8 cellular contexts compared by ENCODE assay signal in genomic region chr17:55420067-55420775, GRCh38. TPM values are rescaled to one million over a fixed set of nuclear protein-coding genes. Genes with fewer than 3 reads are reported as not detected.
DNase-seq lines count a peak whose midpoint lies in the region; ATAC-seq, FAIRE-seq and TF ChIP-seq lines count a peak whose summit lies in the region.

No MANE protein-coding gene starts in this region.

- POLR2A ChIA-PET in BJ (lab: Charles Lee): no interaction called here

- H3K27me3 ChIP-seq in BJ (ENCODE audit: control insufficient read depth, insufficient read depth, low read length) (peaks cover under 1% of the 10 kb centered on the region; the same call in 1 of the 2 replicates), right atrium auricular region (no peaks in the 10 kb centered on the region), smooth muscle cell (ENCODE audit: low read depth) (no peaks in the 10 kb centered on the region)

- H3K27ac ChIP-seq in right atrium auricular region (peak overlapping the region; percentile 91 to 92), smooth muscle cell (ENCODE audit: low read depth) (no peak overlapping the region)

- no peaks in the 10 kb centered on the region for H3K9me3 Mint-ChIP-seq in activated T-cell treated with anti-CD3 and anti-CD28 coated beads, Interleukin-2, amount 50 U/mL, for 4 hours

- CTCF ChIA-PET in BJ (lab: Yijun Ruan, JAX): interaction anchor here (1.3 kb wide), 1 partner anchor 93 kb away, joined by 5 read pairs; no protein-coding TSS in a partner anchor

- FAIRE-seq in GM19239 (lab: Jason Lieb, UNC): peak; percentile 94

- in situ Hi-C loops in KBM-7 (cut with MboI; ENCODE audit: low pct_unique_long_range_greater_than_20kb, low sequenced_read_pairs): no loop called here

- H3K9ac ChIP-seq in smooth muscle cell (ENCODE audit: low read depth): no peak overlapping the region

- no peaks in the 10 kb centered on the region for H3K36me3 ChIP-seq in BJ (ENCODE audit: control insufficient read depth, insufficient read depth, low read length)
- no peaks in the 10 kb centered on the region for H3K36me3 ChIP-seq in right atrium auricular region
- H3K36me3 ChIP-seq in smooth muscle cell (ENCODE audit: low read depth): no peaks in the 10 kb centered on the region

- TF ChIP-seq CTCF in BJ (IDR thresholded peaks at IDR 0.05; ENCODE audit: insufficient read depth, low read depth, low read length) (no peak), right atrium auricular region (IDR thresholded peaks at IDR 0.05) (no peak), smooth muscle cell (IDR thresholded peaks at IDR 0.05; ENCODE audit: borderline replicate concordance, insufficient read depth, poor library complexity, severe bottlenecking) (no peak)

- H3K4me3 ChIP-seq in BJ (ENCODE audit: low read depth, low read length) (peak overlapping the region; percentile 69), right atrium auricular region (peak overlapping the region; percentile 92 to 98), smooth muscle cell (peak overlapping the region; percentile 92)

- H3K27me3 Mint-ChIP-seq in activated T-cell treated with anti-CD3 and anti-CD28 coated beads, Interleukin-2, amount 50 U/mL, for 4 hours (ENCODE audit: low read depth): peaks cover 19% of the 10 kb centered on the region

- peaks cover 46% of the 10 kb centered on the region for H3K4me1 Mint-ChIP-seq in activated T-cell treated with anti-CD3 and anti-CD28 coated beads, Interleukin-2, amount 50 U/mL, for 4 hours (ENCODE audit: low read depth)

- ATAC-seq in activated T-cell treated with anti-CD3 and anti-CD28 coated beads, Interleukin-2, amount 50 U/mL, for 4 hours: peak; percentile 4 to 5
- no peak for ATAC-seq in GM19328 (IDR thresholded peaks at IDR 0.05; ENCODE audit: unreplicated experiment)

- peak overlapping the region; percentile 93 for H3K4me2 ChIP-seq in smooth muscle cell

- H3K4me1 ChIP-seq in right atrium auricular region (peaks cover 0 to 46% of the 10 kb centered on the region in 2 donors), smooth muscle cell (ENCODE audit: low read depth) (peaks cover 10% of the 10 kb centered on the region)

- H3F3A ChIP-seq in smooth muscle cell (ENCODE audit: low read depth): no peaks in the 10 kb centered on the region

- peaks cover 20% of the 10 kb centered on the region for H4K20me1 ChIP-seq in smooth muscle cell (ENCODE audit: low read depth)

- H2AFZ ChIP-seq in smooth muscle cell (ENCODE audit: low read depth): peak overlapping the region; percentile 97

- H3K79me2 ChIP-seq in smooth muscle cell (ENCODE audit: low read depth): peaks cover 28% of the 10 kb centered on the region

- H3K9me3 ChIP-seq in right atrium auricular region: no peaks in the 10 kb centered on the region
- H3K9me3 ChIP-seq in smooth muscle cell (replicated peaks; ENCODE audit: low read depth): no peaks in the 10 kb centered on the region

- H3K4me3 Mint-ChIP-seq in activated T-cell treated with anti-CD3 and anti-CD28 coated beads, Interleukin-2, amount 50 U/mL, for 4 hours: peak overlapping the region; percentile 90

- no peaks in the 10 kb centered on the region for H3K36me3 Mint-ChIP-seq in activated T-cell treated with anti-CD3 and anti-CD28 coated beads, Interleukin-2, amount 50 U/mL, for 4 hours (ENCODE audit: insufficient read depth)

- 75% methylated on average over 6 of the region's 6 CpGs for WGBS in smooth muscle cell (ENCODE audit: low lambda C conversion rate)

- no peak for DNase-seq in BJ (ENCODE audit: low read depth)
- no peak for DNase-seq in GM19239 (ENCODE audit: insufficient read length, low spot score)
- DNase-seq in KBM-7: peak; percentile 66
- DNase-seq in activated T-cell treated with anti-CD3 and anti-CD28 coated beads, Interleukin-2, amount 50 U/mL, for 4 hours: peak; percentile 16
- DNase-seq in right atrium auricular region (ENCODE audit: low spot score): no peak
- no peak for DNase-seq in smooth muscle cell (lab: John Stamatoyannopoulos, UW; ENCODE audit: unreplicated experiment)
- DNase-seq in SW480 (ENCODE audit: low spot score): no peak

RNA-seq across cellular contexts. Expression of gene MMD, which starts 1.4 kb away (rescaled TPM):
- polyA plus RNA-seq in BJ (2011; rRNA removed) (4.5 and 5.8 TPM in 2 replicates), smooth muscle cell (14.3 and 19.6 TPM in 2 replicates)
- 3.6 and 5.5 TPM in 2 replicates for polyA minus RNA-seq in BJ (2011; rRNA and poly(A)+ RNA removed)
- 10 to 100 TPM; 10.8 to 12.6 (median 12.4) TPM for total RNA-seq in activated T-cell treated with anti-CD3 and anti-CD28 coated beads, Interleukin-2, amount 50 U/mL, for 4 hours
- total RNA-seq in right atrium auricular region (10 to 100 TPM; 12.5 to 17.5 TPM), smooth muscle cell (18.0 and 31.3 TPM in 2 replicates)

Comparison
In these comparisons a context has a peak if more than half of its experiments do, and no peak if none do; other contexts are left out.
1. DNase-seq: peak in KBM-7 (single experiment) and activated T-cell treated with anti-CD3 and anti-CD28 coated beads, Interleukin-2, amount 50 U/mL, for 4 hours (single experiment); none in BJ (single experiment), GM19239 (single experiment), right atrium auricular region (single experiment), smooth muscle cell (single experiment) and SW480 (single experiment).
2. Peak in every context shown above with its lines, with median percentiles within 50 percentile points of each other: H3K4me3 ChIP-seq.